Comparison of ENCODE assay signal across 8 cellular contexts in genomic region chr15:64896371-64897069, GRCh38. TPM values are rescaled to one million over a fixed set of nuclear protein-coding genes. Genes with fewer than 3 reads are reported as not detected.
DNase-seq lines count a peak whose midpoint lies in the region; ATAC-seq and TF ChIP-seq lines count a peak whose summit lies in the region.

No MANE protein-coding gene starts in this region.

- H3K4me1 ChIP-seq in RWPE2 (ENCODE audit: insufficient read depth, poor library complexity, severe bottlenecking) = peaks cover 31% of the 10 kb centered on the region
- H3K4me1 ChIP-seq in fibroblast of lung (ENCODE audit: control insufficient read depth, extremely low read depth, insufficient read depth, low read length) = peaks cover 19% of the 10 kb centered on the region
- H3K4me1 ChIP-seq in skeletal muscle satellite cell (ENCODE audit: control insufficient read depth, insufficient read depth, low read length) = peaks cover 52% of the 10 kb centered on the region

- no peaks in the 10 kb centered on the region for H3K79me2 ChIP-seq in fibroblast of lung (ENCODE audit: control insufficient read depth, insufficient read depth, low read length)

- H3K27ac ChIP-seq in RWPE2 (ENCODE audit: poor library complexity, severe bottlenecking) (peak overlapping the region; percentile 54), fibroblast of lung (ENCODE audit: insufficient read depth, low read length) (peak overlapping the region; percentile 56)

- no peak for ATAC-seq in RWPE2 (ENCODE audit: low read depth)
- no peak for ATAC-seq in GM21381 (IDR thresholded peaks at IDR 0.05; ENCODE audit: unreplicated experiment)
- ATAC-seq in GM21786 (IDR thresholded peaks at IDR 0.05; ENCODE audit: unreplicated experiment) = no peak

- H3K4me3 ChIP-seq in GM06990 (replicated peaks; ENCODE audit: low read depth, low read length) = peak overlapping the region; percentile 65
- no peak overlapping the region for H3K4me3 ChIP-seq in RWPE2 (ENCODE audit: severe bottlenecking)
- H3K4me3 ChIP-seq in fibroblast of lung (replicated peaks in 1 of 4; ENCODE audit: control extremely low read depth in 1 of 4, insufficient read depth in 1 of 4, low read depth in 3 of 4, low read length in 4 of 4) = no peak overlapping the region
- H3K4me3 ChIP-seq in skeletal muscle satellite cell (ENCODE audit: low read length) = no peak overlapping the region

- no peaks in the 10 kb centered on the region for H3K27me3 ChIP-seq in GM06990 (replicated peaks; ENCODE audit: control insufficient read depth, insufficient read depth, low read length)
- no peaks in the 10 kb centered on the region for H3K27me3 ChIP-seq in RWPE2 (ENCODE audit: insufficient read depth, poor library complexity, severe bottlenecking)
- H3K27me3 ChIP-seq in fibroblast of lung (ENCODE audit: control insufficient read depth, insufficient read depth, low read length) = no peaks in the 10 kb centered on the region
- no peaks in the 10 kb centered on the region for H3K27me3 ChIP-seq in skeletal muscle satellite cell (ENCODE audit: control insufficient read depth, insufficient read depth, low read length)

- no peak overlapping the region for H3K4me2 ChIP-seq in fibroblast of lung (ENCODE audit: extremely low read depth, insufficient read depth, low read length)
- no peak overlapping the region for H3K4me2 ChIP-seq in skeletal muscle satellite cell (ENCODE audit: low read length)

- TF ChIP-seq CTCF in GM06990 (IDR thresholded peaks at IDR 0.05; ENCODE audit: insufficient read depth, low read length, poor library complexity, severe bottlenecking) = no peak
- no peak for TF ChIP-seq CTCF in RWPE2 (IDR thresholded peaks at IDR 0.05; ENCODE audit: poor library complexity, severe bottlenecking)
- TF ChIP-seq CTCF in fibroblast of lung (conservative IDR thresholded peaks at IDR 0.05 in 1 of 2, IDR thresholded peaks at IDR 0.05 in 1 of 2; ENCODE audit: low read depth in 1 of 2, low read length in 2 of 2) = no peak

- no peaks in the 10 kb centered on the region; the same call in 1 of the 2 replicates for H3K36me3 ChIP-seq in GM06990 (ENCODE audit: control insufficient read depth, insufficient read depth, low read length)
- no peaks in the 10 kb centered on the region for H3K36me3 ChIP-seq in RWPE2 (ENCODE audit: low read depth)
- no peaks in the 10 kb centered on the region for H3K36me3 ChIP-seq in fibroblast of lung (ENCODE audit: control insufficient read depth, insufficient read depth, low read length)
- no peaks in the 10 kb centered on the region for H3K36me3 ChIP-seq in skeletal muscle satellite cell (ENCODE audit: insufficient read depth, low read length)

- DNase-seq in GM06990 (ENCODE audit: extremely low read depth, insufficient read length) (no peak), RWPE2 (ENCODE audit: low spot score) (no peak), fibroblast of lung (ENCODE audit: low read depth in 2 of 2) (no peak), NCI-H526 (lab: John Stamatoyannopoulos, UW) (no peak), NCI-H2029 treated with DMSO at 0.1 percent for 48 hours (lab: John Stamatoyannopoulos, UW) (no peak)

- H2AFZ ChIP-seq in fibroblast of lung (ENCODE audit: low read length) = no peak overlapping the region

- peaks cover 4% of the 10 kb centered on the region for H3K9me3 ChIP-seq in RWPE2 (ENCODE audit: severe bottlenecking)
- no peaks in the 10 kb centered on the region for H3K9me3 ChIP-seq in fibroblast of lung (ENCODE audit: control insufficient read depth, insufficient read depth, low read depth, low read length)
- H3K9me3 ChIP-seq in skeletal muscle satellite cell (replicated peaks; ENCODE audit: low read length) = no peaks in the 10 kb centered on the region

- H4K20me1 ChIP-seq in fibroblast of lung (ENCODE audit: control insufficient read depth, extremely low read depth, insufficient read depth, low read length) = no peaks in the 10 kb centered on the region

- no peak overlapping the region for H3K9ac ChIP-seq in fibroblast of lung (ENCODE audit: insufficient read depth, low read length)
- H3K9ac ChIP-seq in skeletal muscle satellite cell (ENCODE audit: low read depth, low read length) = peak overlapping the region; percentile 54

RNA-seq across cellular contexts. Expression of gene ANKDD1A, which starts 15.2 kb away (rescaled TPM):
- total RNA-seq in fibroblast of lung = 6.7 and 13.2 TPM in 2 replicates
- polyA plus RNA-seq in fibroblast of lung = 3.2 and 8.2 TPM in 2 replicates
- polyA plus RNA-seq in fibroblast of lung (2012) = 3.3 and 7.8 TPM in 2 replicates
- polyA minus RNA-seq in fibroblast of lung (ENCODE audit: low replicate concordance) = 10.6 and 14.5 TPM in 2 replicates
- 1.3 and 2.0 TPM in 2 replicates for total RNA-seq in skeletal muscle satellite cell (2012; rRNA removed)

RNA-seq across cellular contexts. Expression of gene PLEKHO2, which starts 54.8 kb away (rescaled TPM):
- total RNA-seq in fibroblast of lung = 70.1 and 163 TPM in 2 replicates
- 39.2 and 78.6 TPM in 2 replicates for polyA plus RNA-seq in fibroblast of lung
- polyA plus RNA-seq in fibroblast of lung (2012) = 50.1 and 100 TPM in 2 replicates
- 85.7 and 150 TPM in 2 replicates for polyA minus RNA-seq in fibroblast of lung (ENCODE audit: low replicate concordance)
- 21.6 and 22.3 TPM in 2 replicates for total RNA-seq in skeletal muscle satellite cell (2012; rRNA removed)
